In the genomic region with DNA sequence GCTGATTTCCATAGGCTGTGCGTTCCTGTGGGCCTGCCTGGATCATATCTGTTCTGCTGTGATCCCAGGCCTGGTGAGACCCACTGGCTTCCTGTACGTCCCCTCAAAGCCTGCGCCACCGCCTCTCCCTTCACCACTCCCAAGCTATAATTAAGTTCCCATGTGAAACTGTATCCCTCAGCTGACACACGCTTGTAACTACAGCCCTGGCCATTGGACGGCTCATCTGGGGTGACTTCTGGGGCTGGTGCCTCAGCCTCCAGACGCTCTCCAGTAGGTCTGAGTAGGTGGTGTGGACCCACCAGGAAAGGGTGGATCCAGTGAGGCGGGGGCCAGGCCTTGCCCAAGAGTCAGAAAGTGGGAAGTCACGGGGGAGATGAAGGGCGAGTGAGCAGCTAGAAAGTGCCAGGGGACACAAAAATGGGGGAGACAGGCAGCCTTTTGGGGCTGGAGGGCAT, we compare ENCODE assay signal across 8 cellular contexts. TPM values are rescaled to one million over a fixed set of nuclear protein-coding genes. Genes with fewer than 3 reads are reported as not detected.
DNase-seq lines count a peak whose midpoint lies in the region; ATAC-seq and TF ChIP-seq lines count a peak whose summit lies in the region.
"Had no signal": no experiment of that assay in that cellular context is flagged by ENCODE, and none has a peak within 500 bp of the region (broad histone marks: within the 10 kb centered on the region; RNA-seq: fewer than 3 reads in every experiment).

No MANE protein-coding gene starts in this region.

- H3K9me3 ChIP-seq in H9 (ENCODE audit: control insufficient read depth, low read depth, low read length), result no peaks in the 10 kb centered on the region

- H4K5ac ChIP-seq in H9 (ENCODE audit: insufficient read length, low read depth, low read length), result no peak overlapping the region

- H3K23me2 ChIP-seq in H9 (ENCODE audit: insufficient read length, low read depth, low read length, poor library complexity, severe bottlenecking), result no peaks in the 10 kb centered on the region

- H3K4me1 Mint-ChIP-seq in H9, result peaks cover 36 to 38% of the 10 kb centered on the region in 2 experiments

- H4K8ac ChIP-seq in H9 (replicated peaks; ENCODE audit: insufficient read length, low read depth, low read length), result no peak overlapping the region

- peaks cover 9% of the 10 kb centered on the region; the same call in 1 of the 2 replicates for H3K4me1 ChIP-seq in H9 (ENCODE audit: insufficient read depth, low read length)

- no peak overlapping the region for H3T11ph ChIP-seq in H9 (ENCODE audit: low read length)

- peaks cover 0 to 2% (median 0%) of the 10 kb centered on the region in 3 experiments; a peak in 3 of 7 replicates for H3K36me3 Mint-ChIP-seq in H9 (ENCODE audit: insufficient read depth in 1 of 3, low read depth in 3 of 3)

- no peak overlapping the region for H3K9ac ChIP-seq in H9 (ENCODE audit: extremely low read depth, insufficient read length, low read length)

- ATAC-seq in GM18498 (IDR thresholded peaks at IDR 0.05; ENCODE audit: unreplicated experiment), result no peak
- ATAC-seq: activated naive CD4-positive, alpha-beta T cell treated with anti-CD3 and anti-CD28 coated beads, Interleukin-2, amount 50 U/mL, for 72 hours had no signal

- H3K4me3 Mint-ChIP-seq in H9, result no peak overlapping the region; a peak in 1 of 5 replicates

- H3K23ac ChIP-seq in H9 (ENCODE audit: insufficient read length, low read depth, low read length), result no peak overlapping the region

- no peak overlapping the region for H4K91ac ChIP-seq in H9 (ENCODE audit: insufficient read length, low read depth, low read length)

- peak overlapping the region; percentile 36; the same call in 1 of the 2 replicates for H3K14ac ChIP-seq in H9 (ENCODE audit: insufficient read depth, low read length)

- H3K18ac ChIP-seq in H9 (ENCODE audit: insufficient read length, low read depth, low read length), result no peak overlapping the region

- no peak overlapping the region for H2BK120ac ChIP-seq in H9 (ENCODE audit: low read depth, low read length, poor library complexity, severe bottlenecking)

- DNase-seq in H9, result peak; percentile 50
- peak; percentile 93 for DNase-seq in NOMO-1 treated with DMSO at 0.1 percent for 48 hours (lab: John Stamatoyannopoulos, UW; ENCODE audit: unreplicated experiment)
- peak; percentile 82 for DNase-seq in fibroblast of mammary gland (ENCODE audit: low read depth)
- peak; percentile 96 for DNase-seq in retinal pigment epithelial cell (ENCODE audit: low read depth)
- no peak for DNase-seq in activated effector memory CD4-positive, alpha-beta T cell treated with Interleukin-2 at 50 U/mL for 16 hours
- DNase-seq in D341Med (ENCODE audit: low spot score), result no peak

- H3K4me3 ChIP-seq in fibroblast of mammary gland (ENCODE audit: control insufficient read depth, low read depth, low read length) (no peak overlapping the region), retinal pigment epithelial cell (ENCODE audit: low read length) (no peak overlapping the region)

- H3K4me2 ChIP-seq in H9 (ENCODE audit: insufficient read depth, insufficient read length, low read length), result no peak overlapping the region

- H2BK15ac ChIP-seq in H9 (ENCODE audit: low read depth, low read length), result no peak overlapping the region

- no CpG with 5 or more reads among the region's 10 CpGs for WGBS in H9 (ENCODE audit: extremely low coverage, insufficient read length, low lambda C conversion rate)

- no peaks in the 10 kb centered on the region for H3K27me3 Mint-ChIP-seq in H9 (ENCODE audit: low read depth)

- no peaks in the 10 kb centered on the region for H3K79me2 ChIP-seq in H9 (ENCODE audit: insufficient read depth, low read length)

- TF ChIP-seq CTCF in H9 (conservative IDR thresholded peaks at IDR 0.05), result no peak
- TF ChIP-seq CTCF in fibroblast of mammary gland (conservative IDR thresholded peaks at IDR 0.05; ENCODE audit: control insufficient read depth, insufficient read depth, low read depth, low read length), result no peak
- no peak for TF ChIP-seq CTCF in retinal pigment epithelial cell (conservative IDR thresholded peaks at IDR 0.05; ENCODE audit: low read depth, low read length)

- no peak overlapping the region for H2BK20ac ChIP-seq in H9 (ENCODE audit: low read depth, low read length, poor library complexity, severe bottlenecking)

- no peaks in the 10 kb centered on the region for H3K27me3 ChIP-seq in H9 (ENCODE audit: insufficient read depth, low read length)

- no peaks in the 10 kb centered on the region for H4K20me1 ChIP-seq in H9 (ENCODE audit: control insufficient read depth, insufficient read depth, insufficient read length)

- H3K27ac ChIP-seq in H9 (ENCODE audit: insufficient read length, low read depth, low read length), result no peak overlapping the region

- H2AFZ ChIP-seq in H9 (ENCODE audit: low read length), result no peak overlapping the region

- no peaks in the 10 kb centered on the region for H3K9me3 Mint-ChIP-seq in H9

- H2AK5ac ChIP-seq in H9 (ENCODE audit: insufficient read length, low read length), result no peak overlapping the region

- H3K27ac Mint-ChIP-seq in H9, result peak overlapping the region; percentile 69 to 84 (median 78); a peak in 6 of 7 replicates

- H3K56ac ChIP-seq in H9 (ENCODE audit: insufficient read length, low read depth, low read length), result no peak overlapping the region

- H2BK5ac ChIP-seq in H9 (ENCODE audit: insufficient read length, low read length), result no peak overlapping the region

- H3K79me1 ChIP-seq in H9 (ENCODE audit: insufficient read depth, low read depth, low read length, poor library complexity, severe bottlenecking), result no peaks in the 10 kb centered on the region

- H2BK12ac ChIP-seq in H9 (ENCODE audit: insufficient read length, low read depth, low read length), result no peak overlapping the region

- no peak overlapping the region for H3K4ac ChIP-seq in H9 (ENCODE audit: low read depth, low read length)

RNA-seq across cellular contexts. Expression of a gene that starts 21.0 kb away (rescaled TPM):
- total RNA-seq in H9 (2021), result 11.7 and 13.9 TPM in 2 replicates

Comparison
In these comparisons a context has a peak if more than half of its experiments do, and no peak if none do; other contexts are left out.
1. DNase-seq: peak in H9 (single experiment), NOMO-1 treated with DMSO at 0.1 percent for 48 hours (single experiment), fibroblast of mammary gland (single experiment) and retinal pigment epithelial cell (single experiment); none in activated effector memory CD4-positive, alpha-beta T cell treated with Interleukin-2 at 50 U/mL for 16 hours (single experiment) and D341Med (single experiment).